27 cellular contexts compared by ENCODE assay signal in genomic region chr16:50289950-50290764, GRCh38. TPM values are rescaled to one million over a fixed set of nuclear protein-coding genes. Genes with fewer than 3 reads are reported as not detected.
DNase-seq lines count a peak whose midpoint lies in the region; ATAC-seq lines count a peak whose summit lies in the region.
"Had no signal": no experiment of that assay in that cellular context is flagged by ENCODE, and none has a peak within 500 bp of the region (broad histone marks: within the 10 kb centered on the region; RNA-seq: fewer than 3 reads in every experiment).

No MANE protein-coding gene starts in this region.

- peaks cover 70% of the 10 kb centered on the region for H3K36me3 Mint-ChIP-seq in effector memory CD8-positive, alpha-beta T cell (ENCODE audit: insufficient read depth)
- H3K36me3 Mint-ChIP-seq in stimulated activated memory B cell treated with anti-CD40 and anti-IgM and Interleukin-4, amounts not matched to agents 10 μg/mL and 1 μg/mL and 100 μg/mL, for 72 hours, result peaks cover 56% of the 10 kb centered on the region

- H3K27me3 Mint-ChIP-seq in effector memory CD8-positive, alpha-beta T cell, result no peaks in the 10 kb centered on the region
- H3K27me3 Mint-ChIP-seq in stimulated activated memory B cell treated with anti-CD40 and anti-IgM and Interleukin-4, amounts not matched to agents 10 μg/mL and 1 μg/mL and 100 μg/mL, for 72 hours, result no peaks in the 10 kb centered on the region
- H3K27me3 Mint-ChIP-seq: activated CD4-positive, alpha-beta memory T cell treated with anti-CD3 and anti-CD28 coated beads for 36 hours; progenitor cell of endocrine pancreas; stimulated activated naive B cell treated with anti-CD40 and anti-IgM and Interleukin-4, amounts not matched to agents 10 μg/mL and 1 μg/mL and 100 μg/mL, for 72 hours had no signal

- ATAC-seq in Right ventricle myocardium inferior, result no peak
- no peak for ATAC-seq in effector memory CD8-positive, alpha-beta T cell (replicated peaks)
- ATAC-seq in stimulated activated memory B cell treated with anti-CD40 and anti-IgM and Interleukin-4, amounts not matched to agents 10 μg/mL and 1 μg/mL and 100 μg/mL, for 72 hours, result no peak
- ATAC-seq: esophagus mucosa; sciatic nerve; stimulated activated naive B cell treated with anti-CD40 and anti-IgM and Interleukin-4, amounts not matched to agents 10 μg/mL and 1 μg/mL and 100 μg/mL, for 72 hours had no signal

- DNase-seq in Right ventricle myocardium inferior (ENCODE audit: missing footprints), result peak; percentile 53
- no peak for DNase-seq in cardiac septum (ENCODE audit: low spot score)
- DNase-seq in SW480 (ENCODE audit: low spot score), result peak; percentile 23
- DNase-seq in effector memory CD8-positive, alpha-beta T cell, result no peak
- DNase-seq in COR-L47 (lab: John Stamatoyannopoulos, UW), result no peak
- DNase-seq in NCI-H1105 (lab: John Stamatoyannopoulos, UW), result no peak
- DNase-seq: activated CD4-positive, alpha-beta memory T cell treated with anti-CD3 and anti-CD28 coated beads for 36 hours; activated T-cell treated with anti-CD3 and anti-CD28 coated beads for 4 hours; anterior cingulate cortex; C1 segment of cervical spinal cord; DMS153; endodermal cell; foreskin fibroblast; GOT3; NCI-H1694 treated with DMSO at 0.1 percent for 48 hours; NCI-H526; NK-92 treated with Interleukin-12 subunit alpha and Interleukin-12 subunit beta, amount 100 ng/mL, for 24 hours; SHP77; stimulated activated CD4-positive, alpha-beta T cell treated with anti-CD3 and anti-CD28 coated beads, Interleukin-12 subunit alpha, Interleukin-12 subunit beta, amount 100 ng/mL, for 4 hours; stimulated activated CD4-positive, alpha-beta T cell treated with anti-CD3 and anti-CD28 coated beads, Interleukin-4, amount 100 ng/mL, for 24 hours; stimulated activated naive B cell treated with anti-CD40 and anti-IgM and Interleukin-4, amounts not matched to agents 10 μg/mL and 1 μg/mL and 100 μg/mL, for 72 hours; T1000; WERI-Rb-1 had no signal

- intact Hi-C loops in Right ventricle myocardium inferior (cut with DNase I), result no loop called here
- intact Hi-C loops in cardiac septum (cut with DNase I), result no loop called here

- H3K27ac Mint-ChIP-seq in effector memory CD8-positive, alpha-beta T cell, result peak overlapping the region; percentile 83 to 87
- H3K27ac Mint-ChIP-seq in stimulated activated memory B cell treated with anti-CD40 and anti-IgM and Interleukin-4, amounts not matched to agents 10 μg/mL and 1 μg/mL and 100 μg/mL, for 72 hours, result peak overlapping the region; percentile 58
- H3K27ac Mint-ChIP-seq: activated CD4-positive, alpha-beta memory T cell treated with anti-CD3 and anti-CD28 coated beads for 36 hours; endodermal cell; progenitor cell of endocrine pancreas; stimulated activated naive B cell treated with anti-CD40 and anti-IgM and Interleukin-4, amounts not matched to agents 10 μg/mL and 1 μg/mL and 100 μg/mL, for 72 hours had no signal

- H3K9me3 Mint-ChIP-seq in effector memory CD8-positive, alpha-beta T cell, result no peaks in the 10 kb centered on the region
- H3K9me3 Mint-ChIP-seq in stimulated activated memory B cell treated with anti-CD40 and anti-IgM and Interleukin-4, amounts not matched to agents 10 μg/mL and 1 μg/mL and 100 μg/mL, for 72 hours, result peaks cover 3% of the 10 kb centered on the region
- H3K9me3 Mint-ChIP-seq: activated CD4-positive, alpha-beta memory T cell treated with anti-CD3 and anti-CD28 coated beads for 36 hours had no signal

- H3K4me1 Mint-ChIP-seq in effector memory CD8-positive, alpha-beta T cell (ENCODE audit: low read depth in 2 of 2), result peaks cover 34 to 48% of the 10 kb centered on the region in 2 donors
- H3K4me1 Mint-ChIP-seq in stimulated activated memory B cell treated with anti-CD40 and anti-IgM and Interleukin-4, amounts not matched to agents 10 μg/mL and 1 μg/mL and 100 μg/mL, for 72 hours, result peaks cover 30% of the 10 kb centered on the region
- H3K4me1 Mint-ChIP-seq: endodermal cell had no signal

- H3K4me3 Mint-ChIP-seq in effector memory CD8-positive, alpha-beta T cell, result no peak overlapping the region
- no peak overlapping the region for H3K4me3 Mint-ChIP-seq in stimulated activated memory B cell treated with anti-CD40 and anti-IgM and Interleukin-4, amounts not matched to agents 10 μg/mL and 1 μg/mL and 100 μg/mL, for 72 hours
- H3K4me3 Mint-ChIP-seq: activated CD4-positive, alpha-beta memory T cell treated with anti-CD3 and anti-CD28 coated beads for 36 hours; endodermal cell; stimulated activated naive B cell treated with anti-CD40 and anti-IgM and Interleukin-4, amounts not matched to agents 10 μg/mL and 1 μg/mL and 100 μg/mL, for 72 hours had no signal

RNA-seq across cellular contexts. Expression of gene ADCY7, which starts 23.8 kb away (rescaled TPM):
- total RNA-seq in Right ventricle myocardium inferior (11.7 TPM), cardiac septum (6.2 TPM)

Comparison
In these comparisons a context has a peak if more than half of its experiments do, and no peak if none do; other contexts are left out.
1. DNase-seq: peak in Right ventricle myocardium inferior (single experiment) and SW480 (single experiment); none in cardiac septum (single experiment), effector memory CD8-positive, alpha-beta T cell (0 of 3), COR-L47 (single experiment) and NCI-H1105 (single experiment).